ENCODE assay signal across 1 cellular context in the genomic region with DNA sequence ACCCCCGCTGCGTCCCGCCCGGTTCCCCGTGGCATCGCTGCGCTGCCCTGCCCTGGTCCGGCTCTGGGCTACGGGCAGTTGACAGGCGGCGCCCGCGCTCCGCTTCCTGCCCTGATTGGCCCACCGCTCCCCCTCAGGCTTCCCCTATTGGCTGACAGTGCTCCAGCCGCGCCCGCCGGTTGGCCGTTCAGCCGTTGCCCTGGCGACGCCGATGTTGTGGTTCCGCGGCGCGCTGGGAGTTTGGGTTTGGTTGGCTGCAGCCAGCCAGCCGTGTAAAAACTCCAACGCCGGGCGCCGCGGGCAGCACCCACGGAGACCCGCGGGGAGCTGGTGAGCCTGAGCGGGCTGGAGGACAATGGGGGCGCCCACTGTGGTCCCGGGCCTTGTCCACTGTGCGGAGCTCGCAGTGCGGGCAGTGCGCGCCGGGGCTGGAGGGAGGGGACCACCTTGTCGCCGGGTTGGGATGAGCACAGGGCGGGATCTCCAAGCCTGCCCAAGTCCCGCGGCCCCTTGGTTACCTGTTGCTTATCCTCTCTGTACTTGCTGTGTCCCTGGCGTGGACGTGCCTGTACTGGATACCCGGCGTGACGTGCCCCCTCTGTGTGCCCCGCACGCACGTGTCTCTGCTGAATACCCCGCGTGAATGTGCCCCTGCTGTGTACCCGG.
TF ChIP-seq lines count a peak whose summit lies in the region.

Gene C7orf57 (plus strand): TSS at position 243 of the 666 bp plus-strand sequence. CDS start 766 bp downstream, outside the sequence.

TF ChIP-seq in WTC11, 78 proteins besides CTCF, POLR2A, EP300 and RAD21 (continued from another document):
- peak; percentile 59; the same call in 1 of the 2 replicates for TF ChIP-seq ARID4B (CRISPR knock-in tag; IDR thresholded peaks at IDR 0.05; ENCODE audit: borderline replicate concordance)
- TF ChIP-seq ESRRA (CRISPR knock-in tag; IDR thresholded peaks at IDR 0.05; ENCODE audit: borderline replicate concordance), result no peak
- peak; percentile 98 for TF ChIP-seq NFYB (CRISPR knock-in tag; conservative IDR thresholded peaks at IDR 0.05; ENCODE audit: low read depth)
- no peak for TF ChIP-seq ATF2 (CRISPR knock-in tag; IDR thresholded peaks at IDR 0.05; ENCODE audit: borderline replicate concordance, low read depth)
- no peak for TF ChIP-seq USF2 (CRISPR knock-in tag; IDR thresholded peaks at IDR 0.05)
- TF ChIP-seq SP1 (CRISPR knock-in tag; conservative IDR thresholded peaks at IDR 0.05), result no peak; the same call in 1 of the 2 replicates
TF ChIP-seq in WTC11: peak in this region for 6.
